Comparison of ENCODE assay signal across 8 cellular contexts in the genomic region with DNA sequence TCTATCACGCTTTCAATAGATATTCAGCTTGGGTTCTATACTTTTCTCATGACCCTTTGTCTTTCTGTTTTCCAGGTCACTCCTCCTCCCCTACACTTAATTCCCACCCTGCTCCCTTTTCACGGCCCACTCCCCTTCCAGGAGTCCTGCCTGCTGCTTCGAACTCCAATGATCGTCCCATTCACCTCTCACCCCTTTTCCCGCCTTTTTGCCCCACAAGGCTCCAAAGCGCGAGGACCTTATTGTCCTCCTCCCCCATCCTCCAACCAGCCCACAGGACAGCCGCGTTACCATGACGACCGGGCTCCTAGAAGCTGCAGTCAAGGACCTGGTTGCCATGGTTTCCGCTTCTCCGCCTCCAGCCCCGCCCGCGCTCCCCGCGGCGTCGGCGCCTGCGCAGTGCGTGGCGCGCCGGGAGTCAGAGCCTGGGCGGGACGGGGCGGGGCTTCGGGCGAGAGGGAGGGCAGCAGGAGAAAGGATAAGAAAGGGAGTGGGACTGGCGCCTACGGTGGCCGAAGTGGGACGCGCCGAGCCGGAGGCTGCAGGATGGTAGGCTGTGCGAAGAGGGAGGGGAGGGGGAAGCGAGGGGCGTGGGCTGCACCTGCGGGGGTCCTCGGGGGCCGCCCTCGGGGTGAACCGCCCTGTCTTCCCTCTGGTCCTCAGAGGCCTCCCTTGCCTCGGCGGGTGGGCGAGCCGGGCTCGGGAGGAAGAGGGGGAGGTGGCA. TPM values are rescaled to one million over a fixed set of nuclear protein-coding genes. Genes with fewer than 3 reads are reported as not detected.
A peak's percentile ranks its signal among the peaks of the same experiment; 100 is the strongest.
DNase-seq lines count a peak whose midpoint lies in the region; ATAC-seq and TF ChIP-seq lines count a peak whose summit lies in the region.

A gene (plus strand): TSS at position 508 of the 724 bp plus-strand sequence. CDS start 39 bp downstream, at position 547.

- POLR2A ChIA-PET in HCT116 (lab: Charles Lee) = interaction anchor here (1.0 to 3.1 kb wide), 3 partner anchors 9 to 11 kb away, joined by 3 to 10 read pairs (median 4); no protein-coding TSS in a partner anchor

- DNase-seq in EL (peak; percentile 92), HCT116 (ENCODE audit: low read depth, low spot score) (peak; percentile 96), MV-4-11 (lab: John Stamatoyannopoulos, UW) (peak; percentile 87), SK-MEL-5 (ENCODE audit: low read depth, low spot score) (peak; percentile 98), foreskin melanocyte (peak; percentile 90), stromal cell of bone marrow (ENCODE audit: low read depth) (peak; percentile 83)
- DNase-seq in activated naive CD4-positive, alpha-beta T cell treated with Interleukin-2 at 50 U/mL for 16 hours = peak; percentile 89

- intact Hi-C loops in HCT116 (cut with micrococcal nuclease) = no loop called here

- peak within 1 kb of the TSS; percentile 98 for H3K4me2 ChIP-seq in HCT116 (ENCODE audit: low read length)

- no peak for TF ChIP-seq CTCF in HCT116 (IDR thresholded peaks at IDR 0.05 in 2 of 3, conservative IDR thresholded peaks at IDR 0.05 in 1 of 3; ENCODE audit: borderline replicate concordance in 1 of 3, insufficient read depth in 1 of 3, low read depth in 2 of 3, low read length in 2 of 3)

- no peak for TF ChIP-seq RAD21 in HCT116 (IDR thresholded peaks at IDR 0.05; ENCODE audit: low read depth)

- peaks cover 39% of the 10 kb centered on the region for H3K79me2 ChIP-seq in HCT116 (ENCODE audit: insufficient read depth, low read length)

- H3K27me3 ChIP-seq in HCT116 (ENCODE audit: insufficient read depth, low read length) = no peaks in the 10 kb centered on the region
- no peaks in the 10 kb centered on the region for H3K27me3 ChIP-seq in neuron (ENCODE audit: insufficient read depth, low read length)

- H3K4me3 ChIP-seq in HCT116 (replicated peaks in 1 of 2; ENCODE audit: low read depth in 1 of 2, low read length in 2 of 2) (peak within 1 kb of the TSS; percentile 74 to 85), neuron (ENCODE audit: low read length) (peak within 1 kb of the TSS; percentile 70)

- RAD21 ChIA-PET in HCT116 (lab: Charles Lee; ENCODE audit: low non-redundant PET in 1 of 2, low total read pairs in 2 of 2, uncharacterized antibody in 2 of 2, unreplicated experiment in 2 of 2) = no interaction called here

- peaks cover 4 to 30% of the 10 kb centered on the region in 2 experiments; a peak in 3 of 4 replicates for H3K36me3 ChIP-seq in HCT116 (ENCODE audit: control insufficient read depth in 1 of 2, insufficient read depth in 2 of 2, low read length in 2 of 2)
- peaks cover 13% of the 10 kb centered on the region for H3K36me3 ChIP-seq in neuron (ENCODE audit: insufficient read depth, low read length)

- H2AFZ ChIP-seq in HCT116 (ENCODE audit: low read depth, low read length, poor library complexity, severe bottlenecking) (no peak within 1 kb of the TSS), neuron (ENCODE audit: low read depth, low read length) (peak within 1 kb of the TSS; percentile 31)

- H3K4me1 ChIP-seq in HCT116 (ENCODE audit: control insufficient read depth in 1 of 2, insufficient read depth in 2 of 2, low read length in 2 of 2) (peaks cover 28 to 43% of the 10 kb centered on the region in 2 experiments), neuron (ENCODE audit: insufficient read depth, low read length) (peaks cover 14% of the 10 kb centered on the region)

- H3K9me3 ChIP-seq in HCT116 (ENCODE audit: control insufficient read depth in 1 of 2, insufficient read depth in 1 of 2, low read depth in 1 of 2, low read length in 2 of 2) (no peaks in the 10 kb centered on the region), neuron (ENCODE audit: low read length) (no peaks in the 10 kb centered on the region)

- no peaks in the 10 kb centered on the region for H4K20me1 ChIP-seq in HCT116 (ENCODE audit: insufficient read depth)

- in situ Hi-C loops in SK-MEL-5 (cut with HindIII; ENCODE audit: low pct_unique_long_range_greater_than_20kb, low sequenced_read_pairs) = no loop called here

- no TSS peak for BruUV-seq in HCT116 (replicated peaks; lab: Mats Ljungman, UMichigan)

- CTCF ChIA-PET in HCT116 (lab: Charles Lee) = interaction anchor here (1.0 to 3.1 kb wide), 2 partner anchors 10 to 39 kb away, joined by 4 to 37 read pairs; no protein-coding TSS in a partner anchor

- H3K9ac ChIP-seq in HCT116 (ENCODE audit: low read length) = peak within 1 kb of the TSS; percentile 94

- peak within 1 kb of the TSS; percentile 78 for H3K27ac ChIP-seq in HCT116 (ENCODE audit: low read depth, low read length)

- TF ChIP-seq POLR2A in HCT116 (IDR thresholded peaks at IDR 0.05; ENCODE audit: borderline replicate concordance, extremely low read depth, insufficient read depth, insufficient read length) = no peak

- no peaks in the 10 kb centered on the region for H3K9me2 ChIP-seq in HCT116 (ENCODE audit: insufficient read depth)

- ATAC-seq in HCT116 = peak; percentile 89

TF ChIP-seq in HCT116, 20 proteins besides CTCF, POLR2A, EP300 and RAD21:
- TF ChIP-seq, protein P1, sequence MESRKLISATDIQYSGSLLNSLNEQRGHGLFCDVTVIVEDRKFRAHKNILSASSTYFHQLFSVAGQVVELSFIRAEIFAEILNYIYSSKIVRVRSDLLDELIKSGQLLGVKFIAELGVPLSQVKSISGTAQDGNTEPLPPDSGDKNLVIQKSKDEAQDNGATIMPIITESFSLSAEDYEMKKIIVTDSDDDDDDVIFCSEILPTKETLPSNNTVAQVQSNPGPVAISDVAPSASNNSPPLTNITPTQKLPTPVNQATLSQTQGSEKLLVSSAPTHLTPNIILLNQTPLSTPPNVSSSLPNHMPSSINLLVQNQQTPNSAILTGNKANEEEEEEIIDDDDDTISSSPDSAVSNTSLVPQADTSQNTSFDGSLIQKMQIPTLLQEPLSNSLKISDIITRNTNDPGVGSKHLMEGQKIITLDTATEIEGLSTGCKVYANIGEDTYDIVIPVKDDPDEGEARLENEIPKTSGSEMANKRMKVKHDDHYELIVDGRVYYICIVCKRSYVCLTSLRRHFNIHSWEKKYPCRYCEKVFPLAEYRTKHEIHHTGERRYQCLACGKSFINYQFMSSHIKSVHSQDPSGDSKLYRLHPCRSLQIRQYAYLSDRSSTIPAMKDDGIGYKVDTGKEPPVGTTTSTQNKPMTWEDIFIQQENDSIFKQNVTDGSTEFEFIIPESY (IDR thresholded peaks at IDR 0.05; ENCODE audit: extremely low read depth, insufficient replicate concordance, low read length) = peak; percentile 68
- TF ChIP-seq POLR2AphosphoS5 (IDR thresholded peaks at IDR 0.05; ENCODE audit: low read depth, low read length) = peak; percentile 82
- TF ChIP-seq TCF7L2 (IDR thresholded peaks at IDR 0.05; ENCODE audit: borderline replicate concordance, extremely low read depth, insufficient read depth, insufficient read length) = no peak

RNA-seq across cellular contexts. Expression of the gene that starts here (rescaled TPM):
- 130 TPM for total RNA-seq in HCT116 (2021; ENCODE audit: unreplicated experiment)
- polyA plus RNA-seq in HCT116 (2012) = 141 and 168 TPM in 2 replicates
- total RNA-seq in SK-MEL-5 (2014; rRNA removed; shearing (Covaris generic)) = 329 and 367 TPM in 2 replicates
- polyA plus RNA-seq in SK-MEL-5 (2015; cell fraction: cytosol; rRNA removed) = 221 and 277 TPM in 2 replicates
- polyA plus RNA-seq in SK-MEL-5 (2015; cell fraction: nucleus; rRNA removed) = 105 and 125 TPM in 2 replicates

Comparison
In these comparisons a context has a peak if more than half of its experiments do, and no peak if none do; other contexts are left out.
1. Peak in every context shown above with its lines: DNase-seq, ATAC-seq, H3K4me3 ChIP-seq and H3K27ac ChIP-seq.